In genomic region chr10:75235375-75236177, GRCh38 we compare ENCODE assay signal across 8 cellular contexts. TPM values are rescaled to one million over a fixed set of nuclear protein-coding genes. Genes with fewer than 3 reads are reported as not detected.
DNase-seq lines count a peak whose midpoint lies in the region; ATAC-seq and TF ChIP-seq lines count a peak whose summit lies in the region.

TSS of gene COMTD1 (minus strand) at chr10:75235957. CDS start at chr10:75235928, 29 bp downstream.

- H3K27ac Mint-ChIP-seq in IgD-negative memory B cell: peak within 1 kb of the TSS in 2 of 3 donors; percentile 57 to 90

- peaks cover 20% of the 10 kb centered on the region for H3K79me2 ChIP-seq in PC-3 (ENCODE audit: low read length)

- no TSS peak for BruUV-seq in PC-3 (replicated peaks; lab: Mats Ljungman, UMichigan)

- peak; percentile 100 for TF ChIP-seq CTCF in PC-3 (conservative IDR thresholded peaks at IDR 0.05; ENCODE audit: low read depth, low read length)

- H3K36me3 ChIP-seq in PC-3 (ENCODE audit: low read depth, low read length) (peaks cover 23% of the 10 kb centered on the region), muscle layer of duodenum (ENCODE audit: control insufficient read depth in 1 of 2, insufficient read depth in 2 of 2, low read length in 2 of 2) (peaks cover 17 to 21% of the 10 kb centered on the region in 2 donors)

- no peaks in the 10 kb centered on the region for H3K9me3 ChIP-seq in PC-3 (ENCODE audit: low read length)
- no peaks in the 10 kb centered on the region for H3K9me3 ChIP-seq in muscle layer of duodenum (ENCODE audit: control insufficient read depth in 1 of 2, low read length in 2 of 2)

- H3K27ac ChIP-seq in PC-3 (ENCODE audit: low read length): peak within 1 kb of the TSS; percentile 71
- H3K27ac ChIP-seq in muscle layer of duodenum (ENCODE audit: low read length): no peak within 1 kb of the TSS

- DNase-seq in DMS53 treated with DMSO at 0.1 percent for 48 hours (lab: John Stamatoyannopoulos, UW; ENCODE audit: unreplicated experiment) (peak; percentile 90), PC-3 (peak; percentile 100)
- DNase-seq in activated T-cell treated with anti-CD3 and anti-CD28 coated beads, Interleukin-2, amount 50 U/mL, for 4 hours: peak; percentile 91
- DNase-seq in stimulated activated CD8-positive, alpha-beta memory T cell treated with anti-CD3 and anti-CD28 coated beads, Interleukin-7, amount 100 ng/mL, for 24 hours (ENCODE audit: low read depth): peak; percentile 87

- H3K4me3 ChIP-seq in PC-3 (ENCODE audit: low read length) (peak within 1 kb of the TSS; percentile 72), muscle layer of duodenum (ENCODE audit: low read depth in 1 of 2, low read length in 2 of 2) (peak within 1 kb of the TSS; percentile 65 to 90)

- intact Hi-C loops in PC-3 (cut with micrococcal nuclease): loop anchor here (1.0 to 10.0 kb wide), 6 partner anchors 47 to 991 kb away; no protein-coding TSS in a partner anchor

- peak within 1 kb of the TSS; percentile 81 for H3K9ac ChIP-seq in PC-3 (ENCODE audit: low read length)

- CTCF ChIA-PET in PC-3 (lab: Charles Lee): interaction anchor here (0.5 to 6.8 kb wide), 32 partner anchors 10 to 992 kb away, joined by 3 to 170 read pairs (median 5); partner anchors contain the start of genes KAT6B, SAMD8 and VDAC2

- peaks cover 19% of the 10 kb centered on the region for H4K20me1 ChIP-seq in PC-3 (ENCODE audit: low read length)

- H3K9me3 Mint-ChIP-seq in IgD-negative memory B cell: no peaks in the 10 kb centered on the region
- no peaks in the 10 kb centered on the region for H3K9me3 Mint-ChIP-seq in activated T-cell treated with anti-CD3 and anti-CD28 coated beads, Interleukin-2, amount 50 U/mL, for 4 hours

- H3K4me1 ChIP-seq in PC-3 (ENCODE audit: insufficient read depth, low read length): peaks cover 42% of the 10 kb centered on the region
- peaks cover 0 to 11% of the 10 kb centered on the region in 2 donors for H3K4me1 ChIP-seq in muscle layer of duodenum (ENCODE audit: control insufficient read depth in 1 of 2, insufficient read depth in 2 of 2, low read length in 2 of 2)

- peaks cover 2% of the 10 kb centered on the region for H3K36me3 Mint-ChIP-seq in IgD-negative memory B cell
- peaks cover 17% of the 10 kb centered on the region for H3K36me3 Mint-ChIP-seq in activated T-cell treated with anti-CD3 and anti-CD28 coated beads, Interleukin-2, amount 50 U/mL, for 4 hours (ENCODE audit: insufficient read depth)

- H3K9me2 ChIP-seq in PC-3 (replicated peaks; ENCODE audit: low read length): no peaks in the 10 kb centered on the region

- H3K4me3 Mint-ChIP-seq in IgD-negative memory B cell: peak within 1 kb of the TSS; percentile 84 to 93 (median 90)
- peak within 1 kb of the TSS; percentile 79 for H3K4me3 Mint-ChIP-seq in activated T-cell treated with anti-CD3 and anti-CD28 coated beads, Interleukin-2, amount 50 U/mL, for 4 hours

- H3K27me3 Mint-ChIP-seq in IgD-negative memory B cell: no peaks in the 10 kb centered on the region
- H3K27me3 Mint-ChIP-seq in activated T-cell treated with anti-CD3 and anti-CD28 coated beads, Interleukin-2, amount 50 U/mL, for 4 hours (ENCODE audit: low read depth): no peaks in the 10 kb centered on the region

- peaks cover 6 to 14% (median 13%) of the 10 kb centered on the region in 3 donors for H3K4me1 Mint-ChIP-seq in IgD-negative memory B cell
- H3K4me1 Mint-ChIP-seq in activated T-cell treated with anti-CD3 and anti-CD28 coated beads, Interleukin-2, amount 50 U/mL, for 4 hours (ENCODE audit: low read depth): peaks cover 24% of the 10 kb centered on the region

- H3K27me3 ChIP-seq in PC-3 (ENCODE audit: low read length): no peaks in the 10 kb centered on the region
- H3K27me3 ChIP-seq in muscle layer of duodenum (ENCODE audit: low read depth, low read length): no peaks in the 10 kb centered on the region

- peaks cover 25% of the 10 kb centered on the region for H3F3A ChIP-seq in PC-3 (ENCODE audit: low read length, unreplicated experiment)

- POLR2A ChIA-PET in PC-3 (lab: Charles Lee; ENCODE audit: unreplicated experiment): interaction anchor here (0.5 to 0.6 kb wide), 4 partner anchors 26 to 955 kb away, joined by 3 read pairs; no protein-coding TSS in a partner anchor

- H3K4me2 ChIP-seq in PC-3 (ENCODE audit: low read length): peak within 1 kb of the TSS; percentile 93

- peak within 1 kb of the TSS; percentile 62 for H2AFZ ChIP-seq in PC-3 (ENCODE audit: low read length)

- ATAC-seq in GM21576 (IDR thresholded peaks at IDR 0.05; ENCODE audit: unreplicated experiment) (peak; percentile 57), PC-3 (peak; percentile 59), esophagus mucosa (peak; percentile 74)
- ATAC-seq in activated T-cell treated with anti-CD3 and anti-CD28 coated beads, Interleukin-2, amount 50 U/mL, for 4 hours: peak; percentile 72 to 76

RNA-seq across cellular contexts. Expression of gene COMTD1, which starts in this region (rescaled TPM):
- 8.5 TPM for polyA plus RNA-seq in IgD-negative memory B cell
- total RNA-seq in PC-3 (2014; rRNA removed): 183 and 214 TPM in 2 replicates
- 10 to 100 TPM; 30.0 to 35.1 (median 30.4) TPM for total RNA-seq in activated T-cell treated with anti-CD3 and anti-CD28 coated beads, Interleukin-2, amount 50 U/mL, for 4 hours
- 106 TPM for total RNA-seq in esophagus mucosa
